Comparison of ENCODE assay signal across 22 cellular contexts in genomic region chrX:33285550-33285949, GRCh38.
"Had no signal": no experiment of that assay in that cellular context is flagged by ENCODE, and none has a peak within 500 bp of the region (broad histone marks: within the 10 kb centered on the region; RNA-seq: fewer than 3 reads in every experiment).

No MANE protein-coding gene starts in this region.

- H3K9me3 ChIP-seq: Peyer's patch had no signal

- H3K27ac ChIP-seq: Peyer's patch had no signal

- DNase-seq: activated CD4-positive, alpha-beta memory T cell treated with anti-CD3 and anti-CD28 coated beads for 36 hours; activated CD4-positive, alpha-beta T cell treated with anti-CD3 and anti-CD28 coated beads, Interleukin-2, amount 10 ng/mL, durations not matched to agents 24 days and 14 days; activated CD8-positive, alpha-beta memory T cell treated with anti-CD3 and anti-CD28 coated beads for 24 hours; activated gamma-delta T cell treated with Interleukin-2 at 50 U/mL for 16 hours; activated naive CD4-positive, alpha-beta T cell treated with anti-CD3 and anti-CD28 coated beads, Interleukin-2, amount 10 ng/mL, durations not matched to agents 7 days and 5 days; activated naive CD8-positive, alpha-beta T cell treated with anti-CD3 and anti-CD28 coated beads for 36 hours; activated T-cell treated with anti-CD3 and anti-CD28 coated beads, Interleukin-2, amount 50 U/mL, for 72 hours; central memory CD4-positive, alpha-beta T cell; IMR-90; Kasumi-1; KBM-7; NCI-H1092; NCI-H1930; NCI-H2171; NCI-H345; NCI-H510A; NCI-H526 treated with DMSO at 0.1 percent for 48 hours; NCI-H82; OCI-M1; Peyer's patch; SHP77 treated with DMSO at 0.1 percent for 48 hours had no signal

- ATAC-seq: activated CD4-positive, CD25-positive, alpha-beta regulatory T cell treated with anti-CD3 and anti-CD28 coated beads, Interleukin-2, amount 50 U/mL, for 24 hours; activated T-cell treated with anti-CD3 and anti-CD28 coated beads, Interleukin-2, amount 50 U/mL, for 72 hours had no signal

- H3K4me1 ChIP-seq: Peyer's patch had no signal

- H3K4me3 ChIP-seq: Peyer's patch had no signal

- H3K27me3 ChIP-seq: Peyer's patch had no signal

- H3K36me3 ChIP-seq: Peyer's patch had no signal
